21 cellular contexts compared by ENCODE assay signal in genomic region chr12:82350161-82350560, GRCh38. TPM values are rescaled to one million over a fixed set of nuclear protein-coding genes. Genes with fewer than 3 reads are reported as not detected.
DNase-seq lines count a peak whose midpoint lies in the region; ATAC-seq, FAIRE-seq and TF ChIP-seq lines count a peak whose summit lies in the region.
"Had no signal": no experiment of that assay in that cellular context is flagged by ENCODE, and none has a peak within 500 bp of the region (broad histone marks: within the 10 kb centered on the region; RNA-seq: fewer than 3 reads in every experiment).

No MANE protein-coding gene starts in this region.

- no peak overlapping the region for H2BK120ac ChIP-seq in mesenchymal stem cell (ENCODE audit: low read depth, low read length)

- H3K4me2 ChIP-seq in mesenchymal stem cell (ENCODE audit: low read length, poor library complexity, severe bottlenecking), result no peak overlapping the region

- H3K9me3 ChIP-seq in RWPE2 (ENCODE audit: severe bottlenecking) (no peaks in the 10 kb centered on the region), mesenchymal stem cell (ENCODE audit: control insufficient read depth, low read length) (no peaks in the 10 kb centered on the region)

- no peak overlapping the region for H3K4me3 Mint-ChIP-seq in activated naive CD8-positive, alpha-beta T cell
- H3K4me3 Mint-ChIP-seq in activated naive CD8-positive, alpha-beta T cell treated with anti-CD3 and anti-CD28 coated beads for 36 hours, result no peak overlapping the region
- H3K4me3 Mint-ChIP-seq in stimulated activated naive CD8-positive, alpha-beta T cell treated with anti-CD3 and anti-CD28 coated beads, Interleukin-15, amount 100 ng/mL, for 72 hours, result no peak overlapping the region
- H3K4me3 Mint-ChIP-seq: CD4-positive, alpha-beta T cell; HFFc6 had no signal

- no peaks in the 10 kb centered on the region for H3K9me3 Mint-ChIP-seq in activated naive CD8-positive, alpha-beta T cell (ENCODE audit: low read depth)
- H3K9me3 Mint-ChIP-seq in activated naive CD8-positive, alpha-beta T cell treated with anti-CD3 and anti-CD28 coated beads for 36 hours, result no peaks in the 10 kb centered on the region
- H3K9me3 Mint-ChIP-seq in stimulated activated naive CD8-positive, alpha-beta T cell treated with anti-CD3 and anti-CD28 coated beads, Interleukin-15, amount 100 ng/mL, for 72 hours, result no peaks in the 10 kb centered on the region
- H3K9me3 Mint-ChIP-seq: CD4-positive, alpha-beta T cell; HFFc6 had no signal

- peak; percentile 20 for ATAC-seq in stimulated activated naive CD8-positive, alpha-beta T cell treated with anti-CD3 and anti-CD28 coated beads, Interleukin-15, amount 100 ng/mL, for 72 hours
- ATAC-seq in stimulated activated naive CD8-positive, alpha-beta T cell treated with anti-CD3 and anti-CD28 coated beads, Interleukin-15, Interleukin-2, amounts not matched to agents 100 U/mL and 50 U/mL, for 24 hours, result no peak
- 0 out of 3 replicates have a peak, but pooled peaks have one; percentile 17 for ATAC-seq in RWPE2 (ENCODE audit: low read depth)
- ATAC-seq: HCT116 had no signal

- no peaks in the 10 kb centered on the region for H3K36me3 Mint-ChIP-seq in activated naive CD8-positive, alpha-beta T cell
- peaks cover 11% of the 10 kb centered on the region for H3K36me3 Mint-ChIP-seq in activated naive CD8-positive, alpha-beta T cell treated with anti-CD3 and anti-CD28 coated beads for 36 hours

- no peak overlapping the region for H2BK5ac ChIP-seq in mesenchymal stem cell (ENCODE audit: low read depth, low read length, poor library complexity, severe bottlenecking)

- H2BK15ac ChIP-seq in mesenchymal stem cell (ENCODE audit: low read depth, poor library complexity, severe bottlenecking), result no peak overlapping the region

- H3K4me1 ChIP-seq in RWPE2 (ENCODE audit: insufficient read depth, poor library complexity, severe bottlenecking) (no peaks in the 10 kb centered on the region), mesenchymal stem cell (ENCODE audit: control insufficient read depth, insufficient read depth, low read depth, low read length) (no peaks in the 10 kb centered on the region)

- no peak overlapping the region for H2AFZ ChIP-seq in mesenchymal stem cell (ENCODE audit: low read depth, low read length)

- H3K27me3 ChIP-seq in RWPE2 (ENCODE audit: insufficient read depth, poor library complexity, severe bottlenecking) (no peaks in the 10 kb centered on the region), mesenchymal stem cell (ENCODE audit: control insufficient read depth in 1 of 2, insufficient read depth in 1 of 2, low read length in 2 of 2) (no peaks in the 10 kb centered on the region)

- no peak overlapping the region for H3K4ac ChIP-seq in mesenchymal stem cell (ENCODE audit: low read depth in 1 of 2, low read length in 2 of 2)

- DNase-seq in activated naive CD8-positive, alpha-beta T cell treated with anti-CD3 and anti-CD28 coated beads for 36 hours, result no peak
- DNase-seq in stimulated activated naive CD8-positive, alpha-beta T cell treated with anti-CD3 and anti-CD28 coated beads, Interleukin-15, amount 100 ng/mL, for 72 hours, result no peak
- no peak for DNase-seq in stimulated activated naive CD8-positive, alpha-beta T cell treated with anti-CD3 and anti-CD28 coated beads, Interleukin-15, Interleukin-2, amounts not matched to agents 100 U/mL and 50 U/mL, for 24 hours
- DNase-seq in RWPE2 (ENCODE audit: low spot score) (no peak), mesenchymal stem cell (no peak), NCI-H2081 treated with DMSO at 0.1 percent for 48 hours (lab: John Stamatoyannopoulos, UW) (no peak), GM19239 (ENCODE audit: insufficient read length, low spot score) (no peak)
- DNase-seq: AML-193; Calu3; CD4-positive, alpha-beta T cell; DMS79 treated with DMSO at 0.1 percent for 48 hours; GF-D8; GOT3; H7; HFFc6; IMR-90 had no signal

- peak overlapping the region; percentile 52 for H3K27ac Mint-ChIP-seq in activated naive CD8-positive, alpha-beta T cell
- H3K27ac Mint-ChIP-seq in activated naive CD8-positive, alpha-beta T cell treated with anti-CD3 and anti-CD28 coated beads for 36 hours, result no peak overlapping the region
- no peak overlapping the region for H3K27ac Mint-ChIP-seq in stimulated activated naive CD8-positive, alpha-beta T cell treated with anti-CD3 and anti-CD28 coated beads, Interleukin-15, amount 100 ng/mL, for 72 hours
- H3K27ac Mint-ChIP-seq: CD4-positive, alpha-beta T cell; HFFc6 had no signal

- H3K4me3 ChIP-seq in RWPE2 (ENCODE audit: severe bottlenecking), result no peak overlapping the region
- H3K4me3 ChIP-seq in mesenchymal stem cell (ENCODE audit: insufficient read depth in 1 of 2, low read depth in 1 of 2, low read length in 2 of 2), result no peak overlapping the region

- H3K14ac ChIP-seq in mesenchymal stem cell (ENCODE audit: low read length in 2 of 2), result no peak overlapping the region

- H3K4me1 Mint-ChIP-seq in activated naive CD8-positive, alpha-beta T cell (ENCODE audit: low read depth), result peaks cover 5% of the 10 kb centered on the region
- peaks cover 5% of the 10 kb centered on the region for H3K4me1 Mint-ChIP-seq in activated naive CD8-positive, alpha-beta T cell treated with anti-CD3 and anti-CD28 coated beads for 36 hours
- H3K4me1 Mint-ChIP-seq in stimulated activated naive CD8-positive, alpha-beta T cell treated with anti-CD3 and anti-CD28 coated beads, Interleukin-15, amount 100 ng/mL, for 72 hours, result peaks cover 6% of the 10 kb centered on the region

- H3K36me3 ChIP-seq in RWPE2 (ENCODE audit: low read depth), result peaks cover 35% of the 10 kb centered on the region
- peaks cover 8 to 61% of the 10 kb centered on the region in 2 experiments for H3K36me3 ChIP-seq in mesenchymal stem cell (ENCODE audit: control insufficient read depth in 1 of 2, insufficient read depth in 2 of 2, low read depth in 1 of 2, low read length in 2 of 2)

- H3K27ac ChIP-seq in RWPE2 (ENCODE audit: poor library complexity, severe bottlenecking), result no peak overlapping the region
- H3K27ac ChIP-seq in mesenchymal stem cell (ENCODE audit: low read length, poor library complexity, severe bottlenecking), result no peak overlapping the region
- H3K27ac ChIP-seq: C4-2B, HL-60 had no signal

- no peak for FAIRE-seq in GM19239 (lab: Jason Lieb, UNC)
- FAIRE-seq: A204.1 had no signal

- WGBS in mesenchymal stem cell, result 97% methylated on average over 3 of the region's 3 CpGs

- no peak overlapping the region for H3K9ac ChIP-seq in mesenchymal stem cell (ENCODE audit: low read length)

- no peak for TF ChIP-seq CTCF in RWPE2 (IDR thresholded peaks at IDR 0.05; ENCODE audit: poor library complexity, severe bottlenecking)

- H4K8ac ChIP-seq in mesenchymal stem cell (ENCODE audit: low read length), result no peak overlapping the region

- no peak overlapping the region for H3K23ac ChIP-seq in mesenchymal stem cell (ENCODE audit: low read length in 2 of 2)

- H3K27me3 Mint-ChIP-seq in activated naive CD8-positive, alpha-beta T cell, result no peaks in the 10 kb centered on the region
- no peaks in the 10 kb centered on the region for H3K27me3 Mint-ChIP-seq in activated naive CD8-positive, alpha-beta T cell treated with anti-CD3 and anti-CD28 coated beads for 36 hours
- no peaks in the 10 kb centered on the region for H3K27me3 Mint-ChIP-seq in stimulated activated naive CD8-positive, alpha-beta T cell treated with anti-CD3 and anti-CD28 coated beads, Interleukin-15, amount 100 ng/mL, for 72 hours
- H3K27me3 Mint-ChIP-seq: CD4-positive, alpha-beta T cell had no signal

- H2AK5ac ChIP-seq in mesenchymal stem cell (ENCODE audit: low read length, severe bottlenecking), result no peak overlapping the region

- H2BK12ac ChIP-seq in mesenchymal stem cell (ENCODE audit: low read length in 2 of 2), result no peak overlapping the region

- peaks cover 6% of the 10 kb centered on the region for H3K79me1 ChIP-seq in mesenchymal stem cell (replicated peaks; ENCODE audit: low read length, poor library complexity, severe bottlenecking)

- H4K91ac ChIP-seq in mesenchymal stem cell (ENCODE audit: low read length), result peak overlapping the region; percentile 39

- H3K18ac ChIP-seq in mesenchymal stem cell (ENCODE audit: low read depth in 1 of 2, low read length in 2 of 2), result no peak overlapping the region

RNA-seq across cellular contexts. Expression of gene CCDC59, which starts 8.0 kb away (rescaled TPM):
- 100 to 1,000 TPM; 140 to 141 TPM for total RNA-seq in activated naive CD8-positive, alpha-beta T cell treated with anti-CD3 and anti-CD28 coated beads for 36 hours
- 60.6 TPM for polyA plus RNA-seq in mesenchymal stem cell (2013, experiment 1 of 2)
- polyA plus RNA-seq in mesenchymal stem cell (2013, experiment 2 of 2), result 60.3 TPM

RNA-seq across cellular contexts. Expression of gene METTL25, which starts 8.2 kb away (rescaled TPM):
- total RNA-seq in activated naive CD8-positive, alpha-beta T cell treated with anti-CD3 and anti-CD28 coated beads for 36 hours, result 1 to 10 TPM; 4.6 to 5.7 TPM
- polyA plus RNA-seq in mesenchymal stem cell (2013, experiment 1 of 2), result 5.0 TPM
- 5.5 TPM for polyA plus RNA-seq in mesenchymal stem cell (2013, experiment 2 of 2)
